8 cellular contexts compared by ENCODE assay signal in the genomic region with DNA sequence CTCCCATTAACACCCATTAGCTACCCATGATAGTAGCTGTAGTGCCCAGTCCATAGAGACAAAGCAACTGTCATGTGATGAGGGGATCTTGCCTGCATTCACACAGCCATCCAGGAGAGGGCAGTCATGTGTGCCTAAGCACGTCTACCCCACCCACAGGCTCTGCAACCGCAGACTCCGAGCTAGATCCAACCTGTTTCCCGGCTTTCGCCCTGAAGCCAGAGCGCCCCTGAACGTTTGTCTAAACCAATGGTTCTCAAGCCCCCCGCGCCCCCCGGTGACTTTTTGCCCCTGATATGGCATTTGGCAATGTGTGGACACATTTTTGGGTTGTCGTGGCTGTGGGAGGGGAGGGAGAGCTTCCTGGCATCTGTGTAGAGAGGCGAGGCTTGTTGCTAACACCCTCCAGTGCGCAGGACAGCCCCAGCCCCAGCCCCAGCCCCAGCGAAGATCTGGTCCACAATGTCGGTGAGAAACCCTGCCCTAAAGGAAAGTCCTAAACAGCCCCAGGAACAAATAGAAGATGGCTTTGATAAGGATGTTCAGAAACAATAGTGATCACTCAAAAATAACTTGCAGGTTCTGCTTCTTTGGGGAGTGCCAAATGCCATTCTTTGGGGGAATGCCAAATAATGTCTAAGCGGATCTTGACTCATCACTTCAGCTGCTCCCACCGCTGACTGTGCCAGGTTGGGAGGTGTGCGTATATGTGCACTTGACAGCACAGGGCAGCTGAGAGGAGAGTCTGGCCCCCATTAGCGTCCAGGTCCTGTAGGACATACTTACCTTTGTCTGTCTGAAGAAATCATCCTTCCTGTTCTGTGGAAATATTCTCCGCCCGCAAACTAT. TPM values are rescaled to one million over a fixed set of nuclear protein-coding genes. Genes with fewer than 3 reads are reported as not detected.
DNase-seq lines count a peak whose midpoint lies in the region; ATAC-seq, FAIRE-seq and TF ChIP-seq lines count a peak whose summit lies in the region.

No MANE protein-coding gene starts in this region.

- no peaks in the 10 kb centered on the region for H3K9me3 Mint-ChIP-seq in Calu3 (ENCODE audit: low read depth, unreplicated experiment)

- H3K36me3 Mint-ChIP-seq in Calu3 (ENCODE audit: insufficient read depth, unreplicated experiment), result peaks cover 5% of the 10 kb centered on the region

- BruUV-seq in Calu3 (replicated peaks; lab: Mats Ljungman, UMichigan), result no TSS peak

- peak overlapping the region; percentile 27 to 57 for H3K9ac ChIP-seq in mucosa of rectum (ENCODE audit: low read depth in 1 of 2, low read length in 2 of 2)

- ATAC-seq in GM21390 (IDR thresholded peaks at IDR 0.05; ENCODE audit: unreplicated experiment) (peak; percentile 99), esophagus mucosa (peak; percentile 99)

- H3K4me1 Mint-ChIP-seq in Calu3 (ENCODE audit: low read depth, unreplicated experiment), result no peaks in the 10 kb centered on the region

- H3K4me3 ChIP-seq in mucosa of rectum (ENCODE audit: low read length in 2 of 2), result peak overlapping the region; percentile 30 to 60

- TF ChIP-seq CTCF in Calu3 (IDR thresholded peaks at IDR 0.05; ENCODE audit: unreplicated experiment), result peak; percentile 91

- CTCF ChIA-PET in Calu3 (lab: Charles Lee), result interaction anchor here (0.6 to 3.4 kb wide), 16 partner anchors 9 to 379 kb away, joined by 3 to 111 read pairs (median 4); a partner anchor contains a TSS

- peaks cover 5 to 14% of the 10 kb centered on the region in 2 donors for H3K4me1 ChIP-seq in mucosa of rectum (ENCODE audit: control insufficient read depth in 2 of 2, insufficient read depth in 2 of 2, low read length in 2 of 2)

- H3K36me3 ChIP-seq in mucosa of rectum (ENCODE audit: control insufficient read depth in 2 of 2, insufficient read depth in 2 of 2, low read length in 2 of 2), result peaks cover 16 to 22% of the 10 kb centered on the region in 2 donors

- H3K4me3 Mint-ChIP-seq in Calu3 (ENCODE audit: low read depth, unreplicated experiment), result no peak overlapping the region

- H3K27me3 Mint-ChIP-seq in Calu3 (ENCODE audit: unreplicated experiment), result no peaks in the 10 kb centered on the region

- peak; percentile 95 for FAIRE-seq in HTR-8/SVneo (lab: Jason Lieb, UNC)

- peak; percentile 87 for DNase-seq in Calu3
- peak; percentile 84 for DNase-seq in HTR-8/SVneo (ENCODE audit: insufficient read length, low spot score)
- peak; percentile 82 for DNase-seq in NOMO-1 treated with dmso at 0.1 percent for 144 hours (lab: John Stamatoyannopoulos, UW; ENCODE audit: unreplicated experiment)
- DNase-seq in activated CD8-positive, alpha-beta memory T cell treated with anti-CD3 and anti-CD28 coated beads, Interleukin-2, amount 50 U/mL, for 48 hours, result peak; percentile 82
- peak; percentile 60 for DNase-seq in stimulated activated CD8-positive, alpha-beta memory T cell treated with anti-CD3 and anti-CD28 coated beads, Interleukin-4, amount 100 ng/mL, for 24 hours (ENCODE audit: low read depth)

- H3K27ac Mint-ChIP-seq in Calu3 (ENCODE audit: unreplicated experiment), result no peak overlapping the region

- H3K9me3 ChIP-seq in mucosa of rectum (ENCODE audit: control insufficient read depth in 2 of 2, low read length in 2 of 2), result no peaks in the 10 kb centered on the region

- H3K27ac ChIP-seq in mucosa of rectum (ENCODE audit: low read depth in 2 of 2, low read length in 2 of 2), result peak overlapping the region; percentile 62 to 70

- no peaks in the 10 kb centered on the region for H3K27me3 ChIP-seq in mucosa of rectum (ENCODE audit: control insufficient read depth in 2 of 2, insufficient read depth in 2 of 2, low read length in 2 of 2)

- intact Hi-C loops in Calu3 (cut with micrococcal nuclease; ENCODE audit: unreplicated experiment), result loop anchor here (1.0 to 10.0 kb wide), 2 partner anchors 187 to 380 kb away; a partner anchor contains a TSS

RNA-seq across cellular contexts. Expression of a gene that starts 34.5 kb away (rescaled TPM):
- 32.0 and 34.5 TPM in 2 replicates for total RNA-seq in Calu3 (2022)
- total RNA-seq in esophagus mucosa, result 10.1 TPM

Comparison
In these comparisons a context has a peak if more than half of its experiments do, and no peak if none do; other contexts are left out.
1. Peak in every context shown above with its lines: DNase-seq, ATAC-seq, H3K4me3 ChIP-seq and H3K27ac ChIP-seq.